ENCODE assay signal across 8 cellular contexts in the genomic region with DNA sequence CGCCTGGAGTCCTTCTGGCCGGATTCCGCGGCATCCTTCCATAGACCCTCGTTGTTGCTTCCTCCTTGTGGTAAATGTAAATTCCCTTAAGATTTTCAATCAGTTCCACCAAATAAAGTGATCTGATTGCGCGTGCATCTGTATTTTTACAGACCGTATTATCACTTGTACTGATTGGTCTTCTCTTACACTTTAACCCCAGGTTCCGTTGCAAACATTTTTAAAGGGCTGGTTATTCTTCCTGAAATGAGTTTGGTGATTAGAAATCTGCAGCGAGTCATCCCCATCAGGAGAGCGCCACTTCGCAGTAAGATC. TPM values are rescaled to one million over a fixed set of nuclear protein-coding genes. Genes with fewer than 3 reads are reported as not detected.
DNase-seq lines count a peak whose midpoint lies in the region; ATAC-seq and TF ChIP-seq lines count a peak whose summit lies in the region.

No MANE protein-coding gene starts in this region.

- CTCF ChIA-PET in activated B cell treated with CpG ODN at 0.5 μM for 24 hours (lab: Charles Lee): no interaction called here

- no peaks in the 10 kb centered on the region for H3K27me3 Mint-ChIP-seq in activated B cell treated with CpG ODN at 0.5 μM for 24 hours
- no peaks in the 10 kb centered on the region for H3K27me3 Mint-ChIP-seq in stimulated activated naive CD8-positive, alpha-beta T cell treated with anti-CD3 and anti-CD28 coated beads, Interleukin-15, amount 100 ng/mL, for 72 hours

- H3K9me3 ChIP-seq in heart right ventricle: no peaks in the 10 kb centered on the region
- no peaks in the 10 kb centered on the region for H3K9me3 ChIP-seq in iPS-18a (ENCODE audit: control insufficient read depth, low read depth, low read length)

- TF ChIP-seq CTCF in heart right ventricle (IDR thresholded peaks at IDR 0.05) (no peak), activated B cell treated with CpG ODN at 0.5 μM for 24 hours (IDR thresholded peaks at IDR 0.05) (no peak)

- POLR2A ChIA-PET in activated B cell treated with CpG ODN at 0.5 μM for 24 hours (lab: Charles Lee): interaction anchor here (0.7 kb wide), 1 partner anchor 166 kb away, joined by 3 read pairs; no protein-coding TSS in a partner anchor

- peak overlapping the region; percentile 84 for H3K9ac ChIP-seq in iPS-18a (ENCODE audit: low read length)

- H3K9me3 Mint-ChIP-seq in activated B cell treated with CpG ODN at 0.5 μM for 24 hours: no peaks in the 10 kb centered on the region
- H3K9me3 Mint-ChIP-seq in stimulated activated naive CD8-positive, alpha-beta T cell treated with anti-CD3 and anti-CD28 coated beads, Interleukin-15, amount 100 ng/mL, for 72 hours: no peaks in the 10 kb centered on the region

- H3K4me3 ChIP-seq in heart right ventricle (peak overlapping the region; percentile 59 to 93 (median 82)), iPS-18a (ENCODE audit: low read length) (peak overlapping the region; percentile 99)

- DNase-seq in heart right ventricle (no peak), left ventricle myocardium superior (no peak), activated B cell treated with CpG ODN at 0.5 μM for 24 hours (no peak), sciatic nerve (ENCODE audit: low spot score) (no peak), HK-2 (ENCODE audit: unreplicated experiment) (no peak)
- no peak for DNase-seq in stimulated activated naive CD8-positive, alpha-beta T cell treated with anti-CD3 and anti-CD28 coated beads, Interleukin-15, amount 100 ng/mL, for 72 hours

- H3K4me1 Mint-ChIP-seq in activated B cell treated with CpG ODN at 0.5 μM for 24 hours: peaks cover 47% of the 10 kb centered on the region
- H3K4me1 Mint-ChIP-seq in stimulated activated naive CD8-positive, alpha-beta T cell treated with anti-CD3 and anti-CD28 coated beads, Interleukin-15, amount 100 ng/mL, for 72 hours: peaks cover 48% of the 10 kb centered on the region

- intact Hi-C loops in heart right ventricle (cut with DNase I) (loop anchor here in 4 of 10 donors (1.0 to 10.0 kb wide), 6 partner anchors 36 to 102 kb away; a partner anchor contains a TSS), left ventricle myocardium superior (cut with micrococcal nuclease) (no loop called here), activated B cell treated with CpG ODN at 0.5 μM for 24 hours (cut with micrococcal nuclease) (loop anchor here (1.0 to 2.0 kb wide), 7 partner anchors 32 to 349 kb away; a partner anchor contains a TSS), sciatic nerve (cut with DNase I) (no loop called here)

- H3K36me3 ChIP-seq in heart right ventricle (peaks cover 0 to 54% (median 9%) of the 10 kb centered on the region in 9 donors), iPS-18a (ENCODE audit: control insufficient read depth, low read depth, low read length) (peaks cover 16% of the 10 kb centered on the region)

- H3K36me3 Mint-ChIP-seq in activated B cell treated with CpG ODN at 0.5 μM for 24 hours (ENCODE audit: low read depth): peaks cover 33% of the 10 kb centered on the region

- peak overlapping the region; percentile 98 for H3K27ac Mint-ChIP-seq in activated B cell treated with CpG ODN at 0.5 μM for 24 hours
- H3K27ac Mint-ChIP-seq in stimulated activated naive CD8-positive, alpha-beta T cell treated with anti-CD3 and anti-CD28 coated beads, Interleukin-15, amount 100 ng/mL, for 72 hours: peak overlapping the region; percentile 97

- H3K4me1 ChIP-seq in heart right ventricle: peaks cover 22 to 62% (median 47%) of the 10 kb centered on the region in 9 donors
- peaks cover 8% of the 10 kb centered on the region for H3K4me1 ChIP-seq in iPS-18a (ENCODE audit: control insufficient read depth, low read depth, low read length)

- H3K27me3 ChIP-seq in heart right ventricle (no peaks in the 10 kb centered on the region), iPS-18a (ENCODE audit: control insufficient read depth, insufficient read depth, low read length) (no peaks in the 10 kb centered on the region)

- peak overlapping the region; percentile 89 to 98 (median 94) for H3K27ac ChIP-seq in heart right ventricle
- H3K27ac ChIP-seq in iPS-18a (ENCODE audit: low read length): peak overlapping the region; percentile 71

- peak overlapping the region; percentile 98 for H3K4me3 Mint-ChIP-seq in activated B cell treated with CpG ODN at 0.5 μM for 24 hours
- H3K4me3 Mint-ChIP-seq in stimulated activated naive CD8-positive, alpha-beta T cell treated with anti-CD3 and anti-CD28 coated beads, Interleukin-15, amount 100 ng/mL, for 72 hours: peak overlapping the region; percentile 99

- ATAC-seq in heart right ventricle: peak in 1 of 8 donors; percentile 1
- ATAC-seq in left ventricle myocardium superior: no peak
- peak; percentile 12 for ATAC-seq in activated B cell treated with CpG ODN at 0.5 μM for 24 hours (ENCODE audit: low read depth)
- peak; percentile 24 for ATAC-seq in stimulated activated naive CD8-positive, alpha-beta T cell treated with anti-CD3 and anti-CD28 coated beads, Interleukin-15, amount 100 ng/mL, for 72 hours
- no peak for ATAC-seq in sciatic nerve
- ATAC-seq in HG03354 (IDR thresholded peaks at IDR 0.05; ENCODE audit: poor library complexity, severe bottlenecking, unreplicated experiment): no peak

- 0 to 1% methylated on average over 12 of the region's 12 CpGs for whole genome bisulfite sequencing in heart right ventricle, 2 donors

RNA-seq across cellular contexts. Expression of a gene that starts 0.5 kb away (rescaled TPM):
- total RNA-seq in heart right ventricle (10 to 100 TPM; 11.9 to 25.7 (median 16.7) TPM), left ventricle myocardium superior (18.3 TPM), activated B cell treated with CpG ODN at 0.5 μM for 24 hours (11.8 and 13.7 TPM in 2 replicates), sciatic nerve (12.7 TPM)
- polyA plus RNA-seq in heart right ventricle: 10 to 100 TPM; 15.8 to 18.1 TPM

RNA-seq across cellular contexts. Expression of a gene that starts 1.2 kb away (rescaled TPM):
- 10 to 100 TPM; 45.6 to 68.4 (median 53.9) TPM for total RNA-seq in heart right ventricle
- 10 to 100 TPM; 31.0 to 37.1 TPM for polyA plus RNA-seq in heart right ventricle
- 62.9 TPM for total RNA-seq in left ventricle myocardium superior
- 136 and 147 TPM in 2 replicates for total RNA-seq in activated B cell treated with CpG ODN at 0.5 μM for 24 hours
- total RNA-seq in sciatic nerve: 103 TPM

RNA-seq across cellular contexts. Expression of a gene that starts 37.0 kb away (rescaled TPM):
- total RNA-seq in heart right ventricle (1 to 10 TPM in 8 of 10 donors, under 1 TPM in 2; 0.98 to 2.0 (median 1.3) TPM), left ventricle myocardium superior (1.2 TPM), activated B cell treated with CpG ODN at 0.5 μM for 24 hours (4.7 TPM in 2 replicates), sciatic nerve (4.4 TPM)
- 1 to 10 TPM in 1 of 2 donors, under 1 TPM in 1; 0.51 to 2.9 TPM for polyA plus RNA-seq in heart right ventricle

RNA-seq across cellular contexts. Expression of a gene that starts 37.3 kb away (rescaled TPM):
- total RNA-seq in heart right ventricle (10 to 100 TPM; 17.5 to 58.6 (median 29.7) TPM), left ventricle myocardium superior (36.4 TPM), activated B cell treated with CpG ODN at 0.5 μM for 24 hours (39.7 and 40.9 TPM in 2 replicates), sciatic nerve (41.9 TPM)
- 10 to 100 TPM; 23.0 to 25.4 TPM for polyA plus RNA-seq in heart right ventricle

RNA-seq across cellular contexts. Expression of a gene that starts 58.1 kb away (rescaled TPM):
- total RNA-seq in heart right ventricle: 10 to 100 TPM; 30.5 to 74.7 (median 40.7) TPM
- 10 to 100 TPM; 22.5 to 44.0 TPM for polyA plus RNA-seq in heart right ventricle
- 58.3 TPM for total RNA-seq in left ventricle myocardium superior
- 76.3 and 99.0 TPM in 2 replicates for total RNA-seq in activated B cell treated with CpG ODN at 0.5 μM for 24 hours
- 111 TPM for total RNA-seq in sciatic nerve

Comparison
In these comparisons a context has a peak if more than half of its experiments do, and no peak if none do; other contexts are left out.
1. ATAC-seq: peak in activated B cell treated with CpG ODN at 0.5 μM for 24 hours (single experiment) and stimulated activated naive CD8-positive, alpha-beta T cell treated with anti-CD3 and anti-CD28 coated beads, Interleukin-15, amount 100 ng/mL, for 72 hours (single experiment); none in left ventricle myocardium superior (single experiment), sciatic nerve (single experiment) and HG03354 (single experiment).